24 cellular contexts compared by ENCODE assay signal in the genomic region with DNA sequence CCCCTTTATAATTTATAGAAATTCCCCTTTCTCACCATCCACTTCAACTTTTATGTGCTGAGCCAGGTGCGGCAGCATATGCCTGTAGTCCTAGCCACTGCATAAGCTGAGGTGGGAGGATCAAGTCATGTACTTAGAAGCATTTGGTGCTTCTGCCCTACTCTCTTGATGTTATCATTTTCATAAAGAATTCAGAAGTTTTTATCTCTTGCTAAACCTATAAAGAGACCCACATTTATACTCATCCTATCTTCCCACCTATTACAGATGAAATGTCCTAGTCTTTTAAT.
"Had no signal": no experiment of that assay in that cellular context is flagged by ENCODE, and none has a peak within 500 bp of the region (broad histone marks: within the 10 kb centered on the region; RNA-seq: fewer than 3 reads in every experiment).

No MANE protein-coding gene starts in this region.

- H3K27ac Mint-ChIP-seq: nephron, progenitor cell of endocrine pancreas had no signal

- H3K4me1 Mint-ChIP-seq: nephron had no signal

- H3K9me3 Mint-ChIP-seq: activated CD4-positive, alpha-beta memory T cell treated with anti-CD3 and anti-CD28 coated beads for 36 hours; activated CD4-positive, alpha-beta T cell treated with anti-CD3 and anti-CD28 coated beads, Interleukin-2, amount 10 ng/mL, durations not matched to agents 24 days and 14 days; activated T-cell treated with anti-CD3 and anti-CD28 coated beads, Interleukin-2, amount 50 U/mL, for 24 hours; nephron had no signal

- H3K27me3 ChIP-seq: colonic mucosa, dorsolateral prefrontal cortex, ovary, right lobe of liver, testis, transverse colon had no signal

- ATAC-seq: mucosa of descending colon, right lobe of liver had no signal

- H3K4me1 ChIP-seq: colonic mucosa, left ventricle myocardium inferior, right lobe of liver, testis, transverse colon had no signal

- H3K36me3 ChIP-seq: colonic mucosa, left ventricle myocardium inferior, ovary, right lobe of liver, transverse colon had no signal

- DNase-seq: activated CD4-positive, alpha-beta memory T cell treated with anti-CD3 and anti-CD28 coated beads for 36 hours; activated CD4-positive, alpha-beta T cell treated with anti-CD3 and anti-CD28 coated beads, Interleukin-2, amount 10 ng/mL, durations not matched to agents 24 days and 14 days; activated CD4-positive, CD25-positive, alpha-beta regulatory T cell treated with anti-CD3 and anti-CD28 coated beads, Interleukin-2, amount 50 U/mL, for 72 hours; activated CD8-positive, alpha-beta memory T cell treated with anti-CD3 and anti-CD28 coated beads, Interleukin-2, amount 50 U/mL, for 48 hours; activated naive CD4-positive, alpha-beta T cell; activated T-cell treated with anti-CD3 and anti-CD28 coated beads, Interleukin-2, amount 50 U/mL, for 24 hours; anterior cingulate cortex; cerebellar nuclear complex; colonic mucosa; dorsolateral prefrontal cortex; effector memory CD4-positive, alpha-beta T cell; left ventricle myocardium inferior; mucosa of descending colon; ovary; right lobe of liver; stimulated activated CD4-positive, alpha-beta T cell treated with anti-CD3 and anti-CD28 coated beads, Interleukin-2, amount 100 ng/mL, for 48 hours; stimulated activated naive CD4-positive, alpha-beta T cell treated with Interleukin-2 at 50 U/mL for 16 hours; T-helper 2 cell; testis; transverse colon had no signal

- H3K27me3 Mint-ChIP-seq: activated CD4-positive, alpha-beta memory T cell treated with anti-CD3 and anti-CD28 coated beads for 36 hours; activated CD4-positive, alpha-beta T cell treated with anti-CD3 and anti-CD28 coated beads, Interleukin-2, amount 10 ng/mL, durations not matched to agents 24 days and 14 days; activated naive CD8-positive, alpha-beta T cell; activated T-cell treated with anti-CD3 and anti-CD28 coated beads, Interleukin-2, amount 50 U/mL, for 24 hours; progenitor cell of endocrine pancreas had no signal

- H3K9me3 ChIP-seq: colonic mucosa, left ventricle myocardium inferior, mucosa of descending colon, ovary, right lobe of liver, testis, transverse colon had no signal

- H3K4me3 ChIP-seq: colonic mucosa, dorsolateral prefrontal cortex, left ventricle myocardium inferior, lung, mucosa of descending colon, ovary, right lobe of liver, testis, transverse colon had no signal

- H3K4me3 Mint-ChIP-seq: activated CD4-positive, alpha-beta memory T cell treated with anti-CD3 and anti-CD28 coated beads for 36 hours; activated CD4-positive, alpha-beta T cell treated with anti-CD3 and anti-CD28 coated beads, Interleukin-2, amount 10 ng/mL, durations not matched to agents 24 days and 14 days; activated naive CD8-positive, alpha-beta T cell; activated T-cell treated with anti-CD3 and anti-CD28 coated beads, Interleukin-2, amount 50 U/mL, for 24 hours; nephron had no signal

- H3K27ac ChIP-seq: colonic mucosa, dorsolateral prefrontal cortex, left ventricle myocardium inferior, ovary, right lobe of liver, testis, transverse colon had no signal
